1 cellular context compared by ENCODE assay signal in the genomic region with DNA sequence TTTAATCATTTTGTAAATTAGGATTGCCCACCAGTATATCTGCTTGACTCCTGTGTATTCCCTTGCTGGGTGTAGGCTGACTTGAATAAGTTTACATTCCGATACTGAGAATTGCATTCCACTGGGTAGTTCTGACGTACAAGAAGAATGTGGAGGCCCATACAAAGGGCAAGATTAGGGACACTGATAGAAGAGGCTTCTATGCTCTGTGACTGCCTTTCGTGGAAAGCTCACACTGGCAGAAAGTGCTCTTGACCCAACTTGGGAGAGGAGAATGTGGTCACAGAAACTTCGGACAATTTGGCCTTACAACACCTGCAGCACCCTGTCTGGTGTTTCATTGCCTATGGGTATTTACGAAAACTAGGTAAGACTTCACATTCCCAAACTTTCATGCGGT.
TF ChIP-seq lines count a peak whose summit lies in the region.

No MANE protein-coding gene starts in this region.

TF ChIP-seq in IMR-90, 13 proteins besides CTCF, POLR2A, EP300 and RAD21 (continued from another document):
- TF ChIP-seq ELK1 (IDR thresholded peaks at IDR 0.05; ENCODE audit: borderline replicate concordance, low read depth, low read length) (no peak), MAZ (IDR thresholded peaks at IDR 0.05; ENCODE audit: borderline replicate concordance, low read depth, low read length) (no peak), SMC3 (IDR thresholded peaks at IDR 0.05; ENCODE audit: low read depth, low read length) (no peak), MAFK (IDR thresholded peaks at IDR 0.05; ENCODE audit: low read depth, low read length) (no peak)
